Comparison of ENCODE assay signal across 24 cellular contexts in genomic region chr5:107576155-107576554, GRCh38.
"Had no signal": no experiment of that assay in that cellular context is flagged by ENCODE, and none has a peak within 500 bp of the region (broad histone marks: within the 10 kb centered on the region; RNA-seq: fewer than 3 reads in every experiment).

No MANE protein-coding gene starts in this region.

- H3K9me3 Mint-ChIP-seq: activated CD4-positive, alpha-beta T cell treated with anti-CD3 and anti-CD28 coated beads, Interleukin-2, amount 10 ng/mL, durations not matched to agents 7 days and 5 days; activated CD8-positive, alpha-beta T cell treated with anti-CD3 and anti-CD28 coated beads for 36 hours; dendritic cell treated with granulocyte-macrophage colony-stimulating factor and Interleukin-4, amounts not matched to agents 40 ng/mL and 50 ng/mL, for 4 days; nephron progenitor cell; stimulated activated memory B cell treated with anti-CD40 and anti-IgM and Interleukin-4, amounts not matched to agents 10 μg/mL and 1 μg/mL and 100 μg/mL, for 72 hours had no signal

- H3K9me3 ChIP-seq: body of pancreas, mucosa of descending colon, upper lobe of left lung had no signal

- H3K27me3 ChIP-seq: body of pancreas, hepatocyte, upper lobe of left lung had no signal

- H3K4me3 ChIP-seq: body of pancreas, hepatocyte, mucosa of descending colon, upper lobe of left lung had no signal

- FAIRE-seq: frontal cortex, small intestine had no signal

- ATAC-seq: activated CD4-positive, CD25-positive, alpha-beta regulatory T cell treated with anti-CD3 and anti-CD28 coated beads, Interleukin-2, amount 50 U/mL, for 24 hours; activated CD8-positive, alpha-beta memory T cell treated with anti-CD3 and anti-CD28 coated beads, Interleukin-2, amount 10 ng/mL, durations not matched to agents 7 days and 5 days; activated CD8-positive, alpha-beta T cell treated with anti-CD3 and anti-CD28 coated beads for 36 hours; body of pancreas; mucosa of descending colon; sciatic nerve; stimulated activated memory B cell treated with anti-CD40 and anti-IgM and Interleukin-4, amounts not matched to agents 10 μg/mL and 1 μg/mL and 100 μg/mL, for 72 hours had no signal

- H3K36me3 Mint-ChIP-seq: activated CD8-positive, alpha-beta memory T cell treated with anti-CD3 and anti-CD28 coated beads, Interleukin-2, amount 10 ng/mL, durations not matched to agents 7 days and 5 days; stimulated activated memory B cell treated with anti-CD40 and anti-IgM and Interleukin-4, amounts not matched to agents 10 μg/mL and 1 μg/mL and 100 μg/mL, for 72 hours had no signal

- H3K36me3 ChIP-seq: upper lobe of left lung had no signal

- H3K4me2 ChIP-seq: hepatocyte had no signal

- H3K27ac ChIP-seq: body of pancreas, hepatocyte, upper lobe of left lung had no signal

- H2AFZ ChIP-seq: hepatocyte had no signal

- H3K27ac Mint-ChIP-seq: activated CD4-positive, alpha-beta T cell treated with anti-CD3 and anti-CD28 coated beads, Interleukin-2, amount 10 ng/mL, durations not matched to agents 7 days and 5 days; activated CD8-positive, alpha-beta memory T cell treated with anti-CD3 and anti-CD28 coated beads, Interleukin-2, amount 10 ng/mL, durations not matched to agents 7 days and 5 days; activated CD8-positive, alpha-beta T cell treated with anti-CD3 and anti-CD28 coated beads for 36 hours; dendritic cell treated with granulocyte-macrophage colony-stimulating factor and Interleukin-4, amounts not matched to agents 40 ng/mL and 50 ng/mL, for 4 days; nephron progenitor cell; stimulated activated memory B cell treated with anti-CD40 and anti-IgM and Interleukin-4, amounts not matched to agents 10 μg/mL and 1 μg/mL and 100 μg/mL, for 72 hours had no signal

- DNase-seq: activated CD4-positive, alpha-beta T cell treated with anti-CD3 and anti-CD28 coated beads, Interleukin-2, amount 10 ng/mL, durations not matched to agents 7 days and 5 days; activated CD8-positive, alpha-beta memory T cell treated with anti-CD3 and anti-CD28 coated beads, Interleukin-2, amount 10 ng/mL, durations not matched to agents 7 days and 5 days; activated CD8-positive, alpha-beta T cell treated with anti-CD3 and anti-CD28 coated beads for 36 hours; activated effector memory CD4-positive, alpha-beta T cell treated with anti-CD3 and anti-CD28 coated beads, Interleukin-2, amount 50 U/mL, for 16 hours; activated naive CD4-positive, alpha-beta T cell treated with anti-CD3 and anti-CD28 coated beads, Interleukin-2, amount 50 U/mL, for 16 hours; activated T-cell treated with anti-CD3 and anti-CD28 coated beads for 4 hours; anterior cingulate cortex; body of pancreas; effector CD8-positive, alpha-beta T cell; glutamatergic neuron; mesenchymal stem cell; mucosa of descending colon; nephron progenitor cell; nucleus accumbens; small intestine; stimulated activated CD4-positive, alpha-beta T cell treated with anti-CD3 and anti-CD28 coated beads, Interleukin-15, amount 100 ng/mL, for 24 hours; T-helper 2 cell; upper lobe of left lung had no signal

- H3K4me3 Mint-ChIP-seq: activated CD4-positive, alpha-beta T cell treated with anti-CD3 and anti-CD28 coated beads, Interleukin-2, amount 10 ng/mL, durations not matched to agents 7 days and 5 days; activated CD8-positive, alpha-beta memory T cell treated with anti-CD3 and anti-CD28 coated beads, Interleukin-2, amount 10 ng/mL, durations not matched to agents 7 days and 5 days; activated CD8-positive, alpha-beta T cell treated with anti-CD3 and anti-CD28 coated beads for 36 hours; dendritic cell treated with granulocyte-macrophage colony-stimulating factor and Interleukin-4, amounts not matched to agents 40 ng/mL and 50 ng/mL, for 4 days; nephron progenitor cell; stimulated activated memory B cell treated with anti-CD40 and anti-IgM and Interleukin-4, amounts not matched to agents 10 μg/mL and 1 μg/mL and 100 μg/mL, for 72 hours had no signal
